Comparison of ENCODE assay signal across 9 cellular contexts in genomic region chr11:11451501-11452005, GRCh38.
A peak's percentile ranks its signal among the peaks of the same experiment; 100 is the strongest.
DNase-seq lines count a peak whose midpoint lies in the region; ATAC-seq and TF ChIP-seq lines count a peak whose summit lies in the region.
"Had no signal": no experiment of that assay in that cellular context is flagged by ENCODE, and none has a peak within 500 bp of the region (broad histone marks: within the 10 kb centered on the region; RNA-seq: fewer than 3 reads in every experiment).

No MANE protein-coding gene starts in this region.

- no peak overlapping the region for H2AFZ ChIP-seq in Karpas-422 (ENCODE audit: low read length)

- H3K4me3 ChIP-seq in HEK293 (ENCODE audit: low read depth, low read length) (no peak overlapping the region), mucosa of descending colon (no peak overlapping the region), left lung (no peak overlapping the region), Karpas-422 (ENCODE audit: low read length) (no peak overlapping the region)

- H3K36me3 ChIP-seq in HEK293 (ENCODE audit: control insufficient read depth in 2 of 2, insufficient read depth in 1 of 2, low read length in 2 of 2) (no peaks in the 10 kb centered on the region), mucosa of descending colon (ENCODE audit: low read depth) (no peaks in the 10 kb centered on the region), left lung (peaks cover 0 to 5% of the 10 kb centered on the region in 2 donors), Karpas-422 (ENCODE audit: insufficient read depth, low read length) (no peaks in the 10 kb centered on the region)

- H4K20me1 ChIP-seq in Karpas-422 (ENCODE audit: insufficient read depth, low read depth, low read length), result no peaks in the 10 kb centered on the region

- H3K9ac ChIP-seq in Karpas-422 (ENCODE audit: low read length), result no peak overlapping the region

- no peak overlapping the region for H3K4me2 ChIP-seq in Karpas-422 (ENCODE audit: low read depth, low read length, poor library complexity, severe bottlenecking)

- H3K9me3 ChIP-seq in HEK293 (ENCODE audit: control insufficient read depth, insufficient read depth, low read depth, low read length) (no peaks in the 10 kb centered on the region), mucosa of descending colon (no peaks in the 10 kb centered on the region), left lung (no peaks in the 10 kb centered on the region), Karpas-422 (ENCODE audit: low read length) (no peaks in the 10 kb centered on the region)

- H3K4me1 ChIP-seq in HEK293 (ENCODE audit: control insufficient read depth, insufficient read depth, low read length), result no peaks in the 10 kb centered on the region
- no peaks in the 10 kb centered on the region for H3K4me1 ChIP-seq in mucosa of descending colon (ENCODE audit: low read depth)
- H3K4me1 ChIP-seq in left lung, result no peaks in the 10 kb centered on the region
- H3K4me1 ChIP-seq in Karpas-422 (ENCODE audit: low read length), result no peaks in the 10 kb centered on the region

- no peak overlapping the region for H3K27ac ChIP-seq in HEK293 (ENCODE audit: extremely low read depth, low read depth, low read length)
- no peak overlapping the region for H3K27ac ChIP-seq in left lung
- no peak overlapping the region for H3K27ac ChIP-seq in Karpas-422 (ENCODE audit: low read length)

- peak; percentile 92 for ATAC-seq in GM18520 (IDR thresholded peaks at IDR 0.05; ENCODE audit: unreplicated experiment)
- peak; percentile 72 for ATAC-seq in mucosa of descending colon
- ATAC-seq in left lung, result no peak

- TF ChIP-seq CTCF in HEK293 (tag by site-specific recombination; IDR thresholded peaks at IDR 0.05) (no peak), mucosa of descending colon (IDR thresholded peaks at IDR 0.05) (no peak), left lung (IDR thresholded peaks at IDR 0.05) (no peak)

- POLR2A ChIA-PET in HEK293 (lab: Yijun Ruan, JAX), result no interaction called here

- CTCF ChIA-PET in HEK293 (lab: Yijun Ruan, JAX), result interaction anchor here (0.6 kb wide), 1 partner anchor 52 kb away, joined by 3 read pairs; no protein-coding TSS in a partner anchor

- no peaks in the 10 kb centered on the region for H3K79me2 ChIP-seq in Karpas-422 (ENCODE audit: low read length)

- no peaks in the 10 kb centered on the region for H3K9me2 ChIP-seq in Karpas-422 (replicated peaks; ENCODE audit: insufficient read depth, low read length)

- peak; percentile 22 for DNase-seq in HPDE6-E6E7 (ENCODE audit: extremely low spot score)
- DNase-seq in mucosa of descending colon, result no peak
- no peak for DNase-seq in left lung
- no peak for DNase-seq in Karpas-422
- DNase-seq in NCI-H526 (lab: John Stamatoyannopoulos, UW), result no peak
- no peak for DNase-seq in UCSD-AML1 (lab: John Stamatoyannopoulos, UW; ENCODE audit: unreplicated experiment)
- DNase-seq: NCI-H345 had no signal

- intact Hi-C loops in mucosa of descending colon (cut with DNase I, micrococcal nuclease) (no loop called here), left lung (cut with DNase I) (no loop called here)

- H3K27me3 ChIP-seq in left lung (no peaks in the 10 kb centered on the region), Karpas-422 (ENCODE audit: low read length) (no peaks in the 10 kb centered on the region)

TF ChIP-seq in HEK293, 187 proteins besides CTCF, POLR2A, EP300 and RAD21:
- TF ChIP-seq ZBTB21 (tag by site-specific recombination; IDR thresholded peaks at IDR 0.05), result no peak
- TF ChIP-seq ZNF214 (tag by site-specific recombination; IDR thresholded peaks at IDR 0.05; ENCODE audit: borderline replicate concordance), result no peak
- TF ChIP-seq SCRT2 (tag by site-specific recombination; IDR thresholded peaks at IDR 0.05), result 0 out of 2 replicates have a peak, but pooled peaks have one; percentile 16
- TF ChIP-seq ZNF2 (tag by site-specific recombination; IDR thresholded peaks at IDR 0.05), result no peak
